Comparison of ENCODE assay signal across 8 cellular contexts in genomic region chr18:27353273-27353672, GRCh38.
"Had no signal": no experiment of that assay in that cellular context is flagged by ENCODE, and none has a peak within 500 bp of the region (broad histone marks: within the 10 kb centered on the region; RNA-seq: fewer than 3 reads in every experiment).

No MANE protein-coding gene starts in this region.

- DNase-seq: GM23248, GOT3, H9, HCEC 1CT, Karpas-422, KBM-7 had no signal

- H3K9me3 Mint-ChIP-seq: H9 had no signal

- FAIRE-seq: H54 had no signal

- H3K4me3 Mint-ChIP-seq: H9 had no signal

- H3K27ac Mint-ChIP-seq: H9 had no signal

- H3K27ac ChIP-seq: GM23248, KMS-11 had no signal

- H2AFZ ChIP-seq: GM23248 had no signal

- H3K9ac ChIP-seq: GM23248, KMS-11 had no signal

- H3K4me2 ChIP-seq: KMS-11 had no signal

- H3K4me3 ChIP-seq: GM23248 had no signal
